Comparison of ENCODE assay signal across 8 cellular contexts in the genomic region with DNA sequence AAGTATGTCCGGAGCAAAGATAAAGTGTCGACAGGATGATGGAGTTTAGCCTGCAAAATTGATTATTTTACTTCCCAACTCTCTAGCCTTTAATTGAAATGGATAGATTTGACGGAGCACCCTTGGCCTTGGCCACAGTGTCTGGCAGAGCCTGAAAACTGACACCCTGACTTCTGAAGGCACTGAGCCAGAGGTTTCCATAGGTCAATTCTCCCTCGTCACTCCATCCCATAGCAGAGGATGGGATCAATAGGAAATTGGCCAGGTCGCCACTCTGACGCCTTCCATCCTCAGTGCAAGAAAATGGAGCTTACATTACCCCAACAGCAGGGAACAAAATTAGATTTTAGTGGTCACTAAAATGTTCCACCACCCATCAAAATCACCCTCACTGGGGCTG.
"Had no signal": no experiment of that assay in that cellular context is flagged by ENCODE, and none has a peak within 500 bp of the region (broad histone marks: within the 10 kb centered on the region; RNA-seq: fewer than 3 reads in every experiment).

No MANE protein-coding gene starts in this region.

- H3K27ac ChIP-seq: GM23248 had no signal

- H3K9me3 Mint-ChIP-seq: H9, HFFc6 had no signal

- H3K4me1 Mint-ChIP-seq: H9 had no signal

- H3K4me1 ChIP-seq: HAP-1 had no signal

- H3K27ac Mint-ChIP-seq: H9, HFFc6 had no signal

- H3K36me3 ChIP-seq: HAP-1 had no signal

- ATAC-seq: HCT116 had no signal

- DNase-seq: GM23248, GOT3, H7, H9, HCEC 1CT, HFFc6 had no signal

- H3K4me3 ChIP-seq: GM23248, HAP-1 had no signal

- H2AFZ ChIP-seq: GM23248 had no signal

- H3K4me3 Mint-ChIP-seq: H9, HFFc6 had no signal
